ENCODE assay signal across 1 cellular context in the genomic region with DNA sequence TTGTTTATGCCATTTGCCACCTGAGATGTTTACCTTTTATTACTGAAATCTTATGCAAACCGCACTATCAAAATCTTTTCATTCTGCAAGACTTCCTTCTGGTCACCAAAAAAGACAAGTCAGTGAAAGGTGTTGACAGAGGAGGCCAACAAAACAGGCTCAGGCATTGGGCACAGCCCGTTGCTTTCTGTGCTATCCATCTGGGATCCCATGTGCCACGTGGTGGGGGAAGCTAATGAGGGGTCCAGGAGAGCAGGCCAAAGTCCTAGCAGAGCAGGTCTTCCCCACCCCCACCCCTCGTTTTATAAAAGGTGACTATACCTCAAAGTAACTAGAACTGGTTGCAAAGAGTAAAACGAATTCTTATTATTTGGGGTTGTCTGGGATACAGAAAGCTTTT.
A peak's percentile ranks its signal among the peaks of the same experiment; 100 is the strongest.
TF ChIP-seq lines count a peak whose summit lies in the region.

No MANE protein-coding gene starts in this region.

TF ChIP-seq in H1, 55 proteins besides CTCF, POLR2A, EP300 and RAD21:
- TF ChIP-seq, protein P1, sequence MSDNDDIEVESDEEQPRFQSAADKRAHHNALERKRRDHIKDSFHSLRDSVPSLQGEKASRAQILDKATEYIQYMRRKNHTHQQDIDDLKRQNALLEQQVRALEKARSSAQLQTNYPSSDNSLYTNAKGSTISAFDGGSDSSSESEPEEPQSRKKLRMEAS (IDR thresholded peaks at IDR 0.05) = peak; percentile 78
- TF ChIP-seq TAF1 (IDR thresholded peaks at IDR 0.05; ENCODE audit: low read depth, low read length) (no peak), RNF2 (IDR thresholded peaks at IDR 0.05; ENCODE audit: borderline replicate concordance, low read depth, low read length, missing control alignments, poor library complexity, severe bottlenecking) (no peak), POLR2AphosphoS5 (IDR thresholded peaks at IDR 0.05; ENCODE audit: low read depth, low read length) (no peak), KDM5A (IDR thresholded peaks at IDR 0.05; ENCODE audit: low read length) (no peak), RXRA (IDR thresholded peaks at IDR 0.05; ENCODE audit: insufficient read depth, low read depth, low read length) (no peak)
TF ChIP-seq in H1: peak in this region for 1.
